ENCODE assay signal across 30 cellular contexts in genomic region chr5:14260637-14261036, GRCh38.
DNase-seq lines count a peak whose midpoint lies in the region; ATAC-seq and TF ChIP-seq lines count a peak whose summit lies in the region.
"Had no signal": no experiment of that assay in that cellular context is flagged by ENCODE, and none has a peak within 500 bp of the region (broad histone marks: within the 10 kb centered on the region; RNA-seq: fewer than 3 reads in every experiment).

No MANE protein-coding gene starts in this region.

- DNase-seq in GM23338 (ENCODE audit: low spot score) (no peak), NCI-H69 (lab: John Stamatoyannopoulos, UW) (peak; percentile 81), hepatocyte (ENCODE audit: low spot score) (no peak), progenitor cell of endocrine pancreas (ENCODE audit: low spot score, unreplicated experiment) (no peak), midbrain (lab: John Stamatoyannopoulos, UW) (no peak), HAP-1 (ENCODE audit: low spot score in 2 of 2) (no peak)
- DNase-seq in naive thymus-derived CD8-positive, alpha-beta T cell = no peak
- DNase-seq: activated CD4-positive, CD25-positive, alpha-beta regulatory T cell treated with anti-CD3 and anti-CD28 coated beads, Interleukin-2, amount 50 U/mL, for 72 hours; activated CD8-positive, alpha-beta T cell treated with anti-CD3 and anti-CD28 coated beads, Interleukin-2, amount 10 ng/mL, durations not matched to agents 7 days and 5 days; activated effector memory CD4-positive, alpha-beta T cell treated with Interleukin-2 at 50 U/mL for 16 hours; COR-L47; cortex of kidney; DMS53; esophagus squamous epithelium; foreskin melanocyte; GDM1; immature natural killer cell; left colon; natural killer cell; NCI-H1105; NCI-H187 treated with DMSO at 0.1 percent for 48 hours; NCI-H526; ovary; stimulated activated CD4-positive, alpha-beta T cell treated with anti-CD3 and anti-CD28 coated beads, Interleukin-2, amount 100 ng/mL, for 24 hours; upper lobe of right lung had no signal

- no peak overlapping the region for H2AFZ ChIP-seq in GM23338
- no peak overlapping the region for H2AFZ ChIP-seq in hepatocyte

- H4K20me1 ChIP-seq in GM23338 (replicated peaks; ENCODE audit: insufficient read depth) (no peaks in the 10 kb centered on the region; the same call in 1 of the 2 replicates), hepatocyte (ENCODE audit: insufficient read depth, poor library complexity, severe bottlenecking) (peaks cover 50% of the 10 kb centered on the region)

- WGBS in hepatocyte (ENCODE audit: low lambda C conversion rate, missing lambda C conversion rate) = 32% methylated on average over 2 of the region's 2 CpGs

- ATAC-seq in GM23338 (no peak), GM21447 (IDR thresholded peaks at IDR 0.05; ENCODE audit: unreplicated experiment) (no peak)
- no peak for ATAC-seq in naive thymus-derived CD8-positive, alpha-beta T cell
- ATAC-seq: activated CD8-positive, alpha-beta T cell treated with anti-CD3 and anti-CD28 coated beads, Interleukin-2, amount 10 ng/mL, durations not matched to agents 7 days and 5 days; left colon; upper lobe of right lung had no signal

- H3K9me3 ChIP-seq in hepatocyte (ENCODE audit: low read depth) (peaks cover 1% of the 10 kb centered on the region), HAP-1 (peaks cover 4% of the 10 kb centered on the region; the same call in 1 of the 2 replicates)
- H3K9me3 ChIP-seq: ascending aorta, esophagus squamous epithelium, ovary, upper lobe of right lung had no signal

- H3K79me2 ChIP-seq in GM23338 (replicated peaks; ENCODE audit: insufficient read depth) = peaks cover 90% of the 10 kb centered on the region
- peaks cover 93% of the 10 kb centered on the region for H3K79me2 ChIP-seq in hepatocyte

- H3K4me3 Mint-ChIP-seq in GM23338 (no peak overlapping the region), progenitor cell of endocrine pancreas (ENCODE audit: low read depth) (no peak overlapping the region)
- no peak overlapping the region for H3K4me3 Mint-ChIP-seq in naive thymus-derived CD8-positive, alpha-beta T cell
- H3K4me3 Mint-ChIP-seq: activated CD8-positive, alpha-beta T cell treated with anti-CD3 and anti-CD28 coated beads, Interleukin-2, amount 10 ng/mL, durations not matched to agents 7 days and 5 days; activated naive CD8-positive, alpha-beta T cell; mesothelial cell of epicardium; natural killer cell; T-helper 1 cell treated with Interleukin-12 subunit alpha and Interleukin-12 subunit beta and Interleukin-4 antibody, amounts not matched to agents 30 μg/mL and 1 μg/mL, for 36 hours had no signal

- POLR2A ChIA-PET in naive thymus-derived CD8-positive, alpha-beta T cell (lab: Charles Lee) = no interaction called here

- H3K36me3 ChIP-seq in GM23338 (ENCODE audit: insufficient read depth) (peaks cover 4% of the 10 kb centered on the region; the same call in 1 of the 2 replicates), hepatocyte (replicated peaks; ENCODE audit: insufficient read depth, low read depth) (no peaks in the 10 kb centered on the region), HAP-1 (replicated peaks) (no peaks in the 10 kb centered on the region)
- H3K36me3 ChIP-seq: ascending aorta, esophagus squamous epithelium, ovary, upper lobe of right lung had no signal

- H3F3A ChIP-seq in GM23338 (replicated peaks; ENCODE audit: low read depth) = peaks cover 8% of the 10 kb centered on the region; the same call in 1 of the 2 replicates

- H3K4me3 ChIP-seq in GM23338 (no peak overlapping the region), hepatocyte (no peak overlapping the region), HAP-1 (no peak overlapping the region)
- H3K4me3 ChIP-seq: ascending aorta, esophagus squamous epithelium, ovary, upper lobe of right lung had no signal

- peaks cover 7% of the 10 kb centered on the region for H3K27me3 Mint-ChIP-seq in GM23338 (ENCODE audit: insufficient read depth, low read depth, poor library complexity)
- H3K27me3 Mint-ChIP-seq in progenitor cell of endocrine pancreas = no peaks in the 10 kb centered on the region
- H3K27me3 Mint-ChIP-seq in naive thymus-derived CD8-positive, alpha-beta T cell = peaks cover 0 to 14% (median 2%) of the 10 kb centered on the region in 5 donors

- TF ChIP-seq CTCF in GM23338 (conservative IDR thresholded peaks at IDR 0.05; ENCODE audit: low read depth in 2 of 2) (no peak), hepatocyte (IDR thresholded peaks at IDR 0.05; ENCODE audit: poor library complexity) (no peak), progenitor cell of endocrine pancreas (IDR thresholded peaks at IDR 0.05; ENCODE audit: unreplicated experiment) (no peak)

- in situ Hi-C loops in HAP-1 (cut with MboI; ENCODE audit: low sequenced_read_pairs) = loop anchor here (25.0 kb wide), 1 partner anchor 123 kb away; the partner anchor contains the start of gene TRIO

- H3K9me3 Mint-ChIP-seq in GM23338 (peaks cover 4% of the 10 kb centered on the region; the same call in 2 of the 3 replicates), progenitor cell of endocrine pancreas (ENCODE audit: low read depth) (no peaks in the 10 kb centered on the region)
- H3K9me3 Mint-ChIP-seq in naive thymus-derived CD8-positive, alpha-beta T cell = peaks cover 0 to 8% (median 2%) of the 10 kb centered on the region in 9 donors

- H3K4me1 Mint-ChIP-seq in GM23338 = peaks cover 87% of the 10 kb centered on the region
- H3K4me1 Mint-ChIP-seq in progenitor cell of endocrine pancreas (ENCODE audit: low read depth) = peaks cover 56% of the 10 kb centered on the region
- peaks cover 3 to 34% (median 6%) of the 10 kb centered on the region in 4 donors for H3K4me1 Mint-ChIP-seq in naive thymus-derived CD8-positive, alpha-beta T cell

- H3K4me1 ChIP-seq in GM23338 (ENCODE audit: insufficient read depth) = peaks cover 83% of the 10 kb centered on the region
- peaks cover 9% of the 10 kb centered on the region for H3K4me1 ChIP-seq in hepatocyte (ENCODE audit: insufficient read depth)
- H3K4me1 ChIP-seq in HAP-1 = peaks cover 27% of the 10 kb centered on the region

- peak overlapping the region; percentile 67 for H3K4me2 ChIP-seq in GM23338
- H3K4me2 ChIP-seq in hepatocyte = no peak overlapping the region

- peaks cover 6% of the 10 kb centered on the region for H3K36me3 Mint-ChIP-seq in GM23338 (ENCODE audit: low read depth)
- H3K36me3 Mint-ChIP-seq in progenitor cell of endocrine pancreas (ENCODE audit: insufficient read depth) = peaks cover 1% of the 10 kb centered on the region
- H3K36me3 Mint-ChIP-seq in naive thymus-derived CD8-positive, alpha-beta T cell = no peaks in the 10 kb centered on the region
- H3K36me3 Mint-ChIP-seq: activated naive CD8-positive, alpha-beta T cell; natural killer cell had no signal

- H3K27ac Mint-ChIP-seq in GM23338 = peak overlapping the region; percentile 75
- H3K27ac Mint-ChIP-seq in progenitor cell of endocrine pancreas = peak overlapping the region; percentile 30
- H3K27ac Mint-ChIP-seq in naive thymus-derived CD8-positive, alpha-beta T cell = no peak overlapping the region
- H3K27ac Mint-ChIP-seq: activated CD8-positive, alpha-beta T cell treated with anti-CD3 and anti-CD28 coated beads, Interleukin-2, amount 10 ng/mL, durations not matched to agents 7 days and 5 days; activated naive CD8-positive, alpha-beta T cell; T-helper 1 cell treated with Interleukin-12 subunit alpha and Interleukin-12 subunit beta and Interleukin-4 antibody, amounts not matched to agents 30 μg/mL and 1 μg/mL, for 36 hours had no signal

- H3K27ac ChIP-seq in GM23338 (ENCODE audit: low read depth) (peak overlapping the region; percentile 72), hepatocyte (peak overlapping the region; percentile 35)
- H3K27ac ChIP-seq: ovary, upper lobe of right lung had no signal

- H3K9me2 ChIP-seq in GM23338 (ENCODE audit: insufficient read depth) (0 out of 2 replicates have a peak, but pooled peaks cover 5% of the 10 kb centered on the region), hepatocyte (replicated peaks; ENCODE audit: insufficient read depth) (no peaks in the 10 kb centered on the region)

- no peaks in the 10 kb centered on the region for H3K27me3 ChIP-seq in GM23338 (ENCODE audit: insufficient read depth)
- H3K27me3 ChIP-seq in hepatocyte = no peaks in the 10 kb centered on the region
- no peaks in the 10 kb centered on the region for H3K27me3 ChIP-seq in HAP-1 (ENCODE audit: low read depth)
- H3K27me3 ChIP-seq: ascending aorta, esophagus squamous epithelium, ovary, upper lobe of right lung had no signal

TF ChIP-seq in GM23338, 12 proteins besides CTCF, POLR2A, EP300 and RAD21:
- no peak for TF ChIP-seq STAT1 (IDR thresholded peaks at IDR 0.05; ENCODE audit: unreplicated experiment)
- no peak for TF ChIP-seq EZH2phosphoT487 (IDR thresholded peaks at IDR 0.05; ENCODE audit: unreplicated experiment)
- TF ChIP-seq ZNF331 (CRISPR knock-in tag; IDR thresholded peaks at IDR 0.05; ENCODE audit: low read depth) = no peak

Comparison
In these comparisons a context has a peak if more than half of its experiments do, and no peak if none do; other contexts are left out.
1. H3K27ac Mint-ChIP-seq: peak in GM23338 (single experiment) and progenitor cell of endocrine pancreas (single experiment); none in naive thymus-derived CD8-positive, alpha-beta T cell (0 of 10).